Comparison of ENCODE assay signal across 1 cellular context in genomic region chrX:110142096-110142495, GRCh38.
TF ChIP-seq lines count a peak whose summit lies in the region.

No MANE protein-coding gene starts in this region.

TF ChIP-seq in SK-N-SH treated with all-trans-retinoic acid at 6 μM for 48 hours, 23 proteins besides CTCF, POLR2A, EP300 and RAD21 (continued from another document):
- TF ChIP-seq TSHZ2 (CRISPR knock-in tag; IDR thresholded peaks at IDR 0.05) (no peak), CSRNP3 (CRISPR knock-in tag; IDR thresholded peaks at IDR 0.05) (no peak), RARB (CRISPR knock-in tag; IDR thresholded peaks at IDR 0.05) (no peak), SNAI2 (CRISPR knock-in tag; IDR thresholded peaks at IDR 0.05) (no peak)
